Comparison of ENCODE assay signal across 8 cellular contexts in genomic region chr4:87073187-87073569, GRCh38.
DNase-seq lines count a peak whose midpoint lies in the region; ATAC-seq and TF ChIP-seq lines count a peak whose summit lies in the region.

No MANE protein-coding gene starts in this region.

- peak overlapping the region; percentile 77 for H2AFZ ChIP-seq in SU-DHL-6 (ENCODE audit: low read depth, low read length, severe bottlenecking)

- H3K27ac Mint-ChIP-seq in naive thymus-derived CD8-positive, alpha-beta T cell = peak overlapping the region in 9 of 10 donors; percentile 10 to 88 (median 56)

- DNase-seq in heart right ventricle (no peak), left cardiac atrium (no peak), lower leg skin (ENCODE audit: low spot score in 2 of 2) (no peak), NCI-H1694 treated with DMSO at 0.1 percent for 48 hours (lab: John Stamatoyannopoulos, UW) (no peak)
- DNase-seq in naive thymus-derived CD8-positive, alpha-beta T cell = no peak
- DNase-seq in stimulated activated CD8-positive, alpha-beta memory T cell treated with anti-CD3 and anti-CD28 coated beads, Interleukin-4, amount 100 ng/mL, for 48 hours = no peak

- H3K4me1 ChIP-seq in heart right ventricle = peaks cover 5 to 94% (median 82%) of the 10 kb centered on the region in 9 donors

- H3K9me3 Mint-ChIP-seq in naive thymus-derived CD8-positive, alpha-beta T cell = no peaks in the 10 kb centered on the region

- TF ChIP-seq CTCF in heart right ventricle (IDR thresholded peaks at IDR 0.05) (no peak), SU-DHL-6 (IDR thresholded peaks at IDR 0.05; ENCODE audit: insufficient read depth, low read length, poor library complexity, severe bottlenecking) (no peak), lower leg skin (IDR thresholded peaks at IDR 0.05) (no peak)

- H3K27ac ChIP-seq in heart right ventricle (peak overlapping the region in 9 of 10 donors; percentile 30 to 69 (median 56)), SU-DHL-6 (ENCODE audit: low read depth, low read length) (peak overlapping the region; percentile 68)

- ATAC-seq in heart right ventricle = peak in 3 of 8 donors; percentile 3 to 24 (median 11)
- no peak for ATAC-seq in left cardiac atrium
- ATAC-seq in HG02981 (IDR thresholded peaks at IDR 0.05; ENCODE audit: unreplicated experiment) = peak; percentile 30
- ATAC-seq in naive thymus-derived CD8-positive, alpha-beta T cell = peak; percentile 11 to 13

- H3K27me3 ChIP-seq in heart right ventricle = no peaks in the 10 kb centered on the region
- no peaks in the 10 kb centered on the region for H3K27me3 ChIP-seq in SU-DHL-6 (ENCODE audit: low read length)

- no peaks in the 10 kb centered on the region for H4K20me1 ChIP-seq in SU-DHL-6 (ENCODE audit: low read depth, low read length)

- peaks cover 0 to 5% (median 3%) of the 10 kb centered on the region in 3 donors for H3K36me3 Mint-ChIP-seq in naive thymus-derived CD8-positive, alpha-beta T cell

- H3K9me3 ChIP-seq in heart right ventricle = no peaks in the 10 kb centered on the region
- H3K9me3 ChIP-seq in SU-DHL-6 (ENCODE audit: insufficient read depth, low read length) = no peaks in the 10 kb centered on the region

- H3K9ac ChIP-seq in SU-DHL-6 (ENCODE audit: low read length) = peak overlapping the region; percentile 25; the same call in 1 of the 2 replicates

- WGBS in heart right ventricle, 2 donors = 4 to 8% methylated on average over 6 of the region's 6 CpGs
- WGBS in lower leg skin, 2 donors = 15 to 17% methylated on average over 6 of the region's 6 CpGs

- 0 out of 2 replicates have a peak, but pooled peaks cover 6% of the 10 kb centered on the region for H3F3A ChIP-seq in SU-DHL-6 (ENCODE audit: insufficient read depth)

- TF ChIP-seq POLR2A in lower leg skin (IDR thresholded peaks at IDR 0.05) = no peak

- no peaks in the 10 kb centered on the region for H3K36me3 ChIP-seq in heart right ventricle
- no peaks in the 10 kb centered on the region for H3K36me3 ChIP-seq in SU-DHL-6 (ENCODE audit: low read length)

- peak overlapping the region; percentile 57 for H3K4me2 ChIP-seq in SU-DHL-6 (ENCODE audit: low read depth, low read length, poor library complexity, severe bottlenecking)

- no peaks in the 10 kb centered on the region for H3K79me2 ChIP-seq in SU-DHL-6 (ENCODE audit: insufficient read depth, low read length)

- H3K27me3 Mint-ChIP-seq in naive thymus-derived CD8-positive, alpha-beta T cell = no peaks in the 10 kb centered on the region

- H3K9me2 ChIP-seq in SU-DHL-6 (replicated peaks; ENCODE audit: insufficient read depth, low read length) = no peaks in the 10 kb centered on the region

- H3K4me1 Mint-ChIP-seq in naive thymus-derived CD8-positive, alpha-beta T cell = peaks cover 15 to 54% (median 41%) of the 10 kb centered on the region in 4 donors

- intact Hi-C loops in heart right ventricle (cut with DNase I) = no loop called here
- intact Hi-C loops in left cardiac atrium (cut with DNase I) = no loop called here
- intact Hi-C loops in lower leg skin (cut with DNase I; ENCODE audit: low total_unique reads) = no loop called here

- POLR2A ChIA-PET in naive thymus-derived CD8-positive, alpha-beta T cell (lab: Charles Lee) = interaction anchor here (1.3 kb wide), 1 partner anchor 137 kb away, joined by 4 read pairs; no protein-coding TSS in a partner anchor

- peak overlapping the region in 5 of 10 donors; percentile 0 to 25 (median 12) for H3K4me3 ChIP-seq in heart right ventricle
- H3K4me3 ChIP-seq in SU-DHL-6 (ENCODE audit: insufficient read depth, low read length, poor library complexity, severe bottlenecking) = no peak overlapping the region
- H3K4me3 ChIP-seq in lower leg skin (ENCODE audit: low read depth, poor library complexity, severe bottlenecking) = no peak overlapping the region

- peak overlapping the region; percentile 63 to 85 (median 80) for H3K4me3 Mint-ChIP-seq in naive thymus-derived CD8-positive, alpha-beta T cell

Comparison
In these comparisons a context has a peak if more than half of its experiments do, and no peak if none do; other contexts are left out.
1. ATAC-seq: peak in HG02981 (single experiment) and naive thymus-derived CD8-positive, alpha-beta T cell (2 of 2); none in left cardiac atrium (0 of 2).